In the genomic region with DNA sequence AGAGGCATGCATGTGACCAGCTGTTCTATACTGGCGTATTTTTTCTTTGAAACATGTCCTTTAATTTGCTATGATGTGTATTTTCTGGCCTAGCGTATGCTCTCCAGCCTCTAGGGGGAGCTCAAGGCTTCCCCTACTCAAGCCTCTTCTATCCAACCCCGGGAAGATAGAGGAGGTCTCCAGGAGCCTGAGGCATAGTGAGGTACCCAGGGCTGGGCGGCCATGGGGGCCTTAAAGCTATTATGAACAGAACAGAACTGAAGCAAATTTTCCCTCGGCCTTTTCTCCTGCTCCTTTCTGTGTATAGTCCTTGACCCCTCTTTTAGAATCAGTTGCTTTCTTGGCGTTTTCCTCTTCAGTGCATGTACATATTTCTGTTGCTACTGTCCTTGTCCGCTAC, we compare ENCODE assay signal across 8 cellular contexts.
DNase-seq lines count a peak whose midpoint lies in the region; ATAC-seq lines count a peak whose summit lies in the region.

No MANE protein-coding gene starts in this region.

- ATAC-seq in activated CD4-positive, alpha-beta T cell treated with anti-CD3 and anti-CD28 coated beads for 36 hours: peak; percentile 33
- ATAC-seq in memory B cell (ENCODE audit: low read depth): peak; percentile 39

- H3K27ac ChIP-seq in CD8-positive, alpha-beta memory T cell (ENCODE audit: low read depth, low read length): no peak overlapping the region

- H3K4me1 Mint-ChIP-seq in activated CD4-positive, alpha-beta T cell treated with anti-CD3 and anti-CD28 coated beads for 36 hours: no peaks in the 10 kb centered on the region
- H3K4me1 Mint-ChIP-seq in memory B cell: no peaks in the 10 kb centered on the region
- no peaks in the 10 kb centered on the region for H3K4me1 Mint-ChIP-seq in CD8-positive, alpha-beta memory T cell

- H3K9me3 Mint-ChIP-seq in activated CD4-positive, alpha-beta T cell treated with anti-CD3 and anti-CD28 coated beads for 36 hours (ENCODE audit: low read depth): no peaks in the 10 kb centered on the region
- H3K9me3 Mint-ChIP-seq in memory B cell: no peaks in the 10 kb centered on the region
- no peaks in the 10 kb centered on the region for H3K9me3 Mint-ChIP-seq in CD8-positive, alpha-beta memory T cell

- POLR2A ChIA-PET in activated CD4-positive, alpha-beta T cell treated with anti-CD3 and anti-CD28 coated beads for 36 hours (lab: Charles Lee): no interaction called here
- POLR2A ChIA-PET in CD8-positive, alpha-beta memory T cell (lab: Charles Lee): no interaction called here

- peaks cover 3% of the 10 kb centered on the region for H3K27me3 ChIP-seq in CD8-positive, alpha-beta memory T cell (ENCODE audit: insufficient read depth, low read length, poor library complexity, severe bottlenecking)

- H3K36me3 Mint-ChIP-seq in activated CD4-positive, alpha-beta T cell treated with anti-CD3 and anti-CD28 coated beads for 36 hours (ENCODE audit: low read depth): no peaks in the 10 kb centered on the region
- no peaks in the 10 kb centered on the region for H3K36me3 Mint-ChIP-seq in memory B cell
- H3K36me3 Mint-ChIP-seq in CD8-positive, alpha-beta memory T cell: no peaks in the 10 kb centered on the region

- no peaks in the 10 kb centered on the region for H3K36me3 ChIP-seq in CD8-positive, alpha-beta memory T cell (ENCODE audit: insufficient read depth, low read length)

- intact Hi-C loops in activated CD4-positive, alpha-beta T cell treated with anti-CD3 and anti-CD28 coated beads for 36 hours (cut with DNase I, micrococcal nuclease): loop anchor here (1.0 to 10.0 kb wide), 3 partner anchors 530 to 803 kb away; no protein-coding TSS in a partner anchor

- DNase-seq in activated CD4-positive, alpha-beta T cell treated with anti-CD3 and anti-CD28 coated beads for 36 hours: peak; percentile 47
- DNase-seq in activated CD4-positive, alpha-beta T cell treated with anti-CD3 and anti-CD28 coated beads for 4 hours: no peak
- DNase-seq in HUDEP-2 (lab: John Stamatoyannopoulos, UW; ENCODE audit: unreplicated experiment in 76 of 76): peak in 53 of 76 experiments; percentile 1 to 58 (median 19)
- peak; percentile 80 for DNase-seq in RKO (ENCODE audit: low spot score)
- peak; percentile 54 for DNase-seq in ecto neural progenitor cell (ENCODE audit: low spot score)
- peak; percentile 11 to 16 for DNase-seq in memory B cell (ENCODE audit: low spot score in 2 of 2)
- no peak for DNase-seq in OCI-M2 (lab: John Stamatoyannopoulos, UW; ENCODE audit: unreplicated experiment)
- DNase-seq in CD8-positive, alpha-beta memory T cell: no peak

- CTCF ChIA-PET in activated CD4-positive, alpha-beta T cell treated with anti-CD3 and anti-CD28 coated beads for 36 hours (lab: Charles Lee): interaction anchor here (0.5 to 1.4 kb wide), 4 partner anchors 21 to 498 kb away, joined by 3 to 5 read pairs (median 3); no protein-coding TSS in a partner anchor
- CTCF ChIA-PET in CD8-positive, alpha-beta memory T cell (lab: Charles Lee): no interaction called here

- no peaks in the 10 kb centered on the region for H3K27me3 Mint-ChIP-seq in activated CD4-positive, alpha-beta T cell treated with anti-CD3 and anti-CD28 coated beads for 36 hours
- no peaks in the 10 kb centered on the region for H3K27me3 Mint-ChIP-seq in memory B cell
- peaks cover 0 to 2% of the 10 kb centered on the region in 2 donors for H3K27me3 Mint-ChIP-seq in CD8-positive, alpha-beta memory T cell

- no peak overlapping the region for H3K27ac Mint-ChIP-seq in activated CD4-positive, alpha-beta T cell treated with anti-CD3 and anti-CD28 coated beads for 36 hours
- H3K27ac Mint-ChIP-seq in memory B cell: no peak overlapping the region
- no peak overlapping the region for H3K27ac Mint-ChIP-seq in CD8-positive, alpha-beta memory T cell

- H3K4me1 ChIP-seq in CD8-positive, alpha-beta memory T cell (ENCODE audit: insufficient read depth, low read length): no peaks in the 10 kb centered on the region

- no peaks in the 10 kb centered on the region for H3K9me3 ChIP-seq in CD8-positive, alpha-beta memory T cell (ENCODE audit: low read length)

- H3K4me3 Mint-ChIP-seq in activated CD4-positive, alpha-beta T cell treated with anti-CD3 and anti-CD28 coated beads for 36 hours: no peak overlapping the region
- H3K4me3 Mint-ChIP-seq in memory B cell: no peak overlapping the region
- H3K4me3 Mint-ChIP-seq in CD8-positive, alpha-beta memory T cell: no peak overlapping the region

- H3K4me3 ChIP-seq in CD8-positive, alpha-beta memory T cell (ENCODE audit: low read length): no peak overlapping the region

Comparison
In these comparisons a context has a peak if more than half of its experiments do, and no peak if none do; other contexts are left out.
1. DNase-seq: peak in activated CD4-positive, alpha-beta T cell treated with anti-CD3 and anti-CD28 coated beads for 36 hours (single experiment), HUDEP-2 (53 of 76), RKO (single experiment), ecto neural progenitor cell (single experiment) and memory B cell (2 of 2); none in activated CD4-positive, alpha-beta T cell treated with anti-CD3 and anti-CD28 coated beads for 4 hours (0 of 2), OCI-M2 (single experiment) and CD8-positive, alpha-beta memory T cell (0 of 5).